Comparison of ENCODE assay signal across 1 cellular context in the genomic region with DNA sequence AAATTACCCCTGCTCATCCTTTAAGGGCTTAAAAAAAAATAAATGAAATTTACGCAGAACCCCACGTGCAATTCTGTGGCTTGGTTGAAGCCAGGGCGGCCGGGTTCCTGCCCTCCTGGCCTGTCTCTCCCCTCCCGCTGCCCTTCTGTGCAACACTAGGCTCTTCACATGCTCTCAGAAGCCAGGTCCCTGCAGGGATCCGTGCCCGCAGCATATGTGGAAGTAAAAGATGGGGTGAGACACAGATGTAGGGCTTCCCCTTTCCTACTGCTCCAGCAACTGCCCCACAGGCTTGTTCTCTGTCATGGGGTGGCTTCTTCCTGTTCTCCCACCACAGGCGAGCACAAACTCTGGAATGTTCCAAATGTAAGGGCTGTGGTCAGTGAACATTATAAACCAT.
TF ChIP-seq lines count a peak whose summit lies in the region.

No MANE protein-coding gene starts in this region.

TF ChIP-seq in IMR-90, 13 proteins besides CTCF, POLR2A, EP300 and RAD21:
- no peak for TF ChIP-seq RCOR1 (IDR thresholded peaks at IDR 0.05; ENCODE audit: insufficient replicate concordance, low read length)
- TF ChIP-seq BHLHE40 (IDR thresholded peaks at IDR 0.05; ENCODE audit: low read depth, low read length), result no peak
- no peak for TF ChIP-seq FOS (IDR thresholded peaks at IDR 0.05; ENCODE audit: low read depth, low read length)
- TF ChIP-seq CHD1 (IDR thresholded peaks at IDR 0.05; ENCODE audit: low read depth, low read length), result no peak
- no peak for TF ChIP-seq RFX5 (IDR thresholded peaks at IDR 0.05; ENCODE audit: low read depth, low read length)
- no peak for TF ChIP-seq MXI1 (IDR thresholded peaks at IDR 0.05; ENCODE audit: borderline replicate concordance, low read depth, low read length)
